Comparison of ENCODE assay signal across 31 cellular contexts in the genomic region with DNA sequence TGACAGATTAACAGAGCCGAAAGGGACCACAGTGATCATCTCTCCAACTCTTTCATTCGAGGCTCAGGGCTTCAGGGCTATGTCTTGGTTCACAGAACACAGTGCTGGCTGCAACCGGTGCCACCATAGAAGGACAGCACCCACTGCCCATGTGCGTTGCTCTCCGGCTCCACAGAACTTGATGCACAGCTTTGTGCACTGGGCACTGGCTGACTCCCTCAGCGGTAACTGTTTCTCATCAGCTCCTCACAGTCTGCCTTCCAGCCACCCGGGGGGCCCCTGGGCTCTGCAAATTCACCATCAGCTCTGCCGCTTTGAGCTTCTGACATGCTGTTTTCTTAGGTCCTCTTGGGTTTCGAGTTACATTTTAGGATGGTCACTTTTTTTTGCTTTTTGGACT.
"Had no signal": no experiment of that assay in that cellular context is flagged by ENCODE, and none has a peak within 500 bp of the region (broad histone marks: within the 10 kb centered on the region; RNA-seq: fewer than 3 reads in every experiment).

No MANE protein-coding gene starts in this region.

- H3K36me3 ChIP-seq: brain microvascular endothelial cell, esophagus muscularis mucosa, gastrocnemius medialis, WERI-Rb-1 had no signal

- H3K27me3 ChIP-seq: brain microvascular endothelial cell, esophagus muscularis mucosa, gastrocnemius medialis had no signal

- H3K4me1 ChIP-seq: esophagus muscularis mucosa, foreskin keratinocyte, gastrocnemius medialis had no signal

- H3K27ac ChIP-seq: brain microvascular endothelial cell, esophagus muscularis mucosa, foreskin keratinocyte, gastrocnemius medialis, WERI-Rb-1 had no signal

- H3K4me1 Mint-ChIP-seq: activated B cell treated with CpG ODN at 0.5 μM for 24 hours; activated T-helper 17 cell treated with anti-CD3 and anti-CD28 coated beads, Interleukin-2, amount 50 U/mL, for 72 hours; T-helper 17 cell had no signal

- H3K36me3 Mint-ChIP-seq: activated naive CD8-positive, alpha-beta T cell had no signal

- H3K4me3 ChIP-seq: esophagus muscularis mucosa, gastrocnemius medialis had no signal

- H3K4me3 Mint-ChIP-seq: activated B cell treated with CpG ODN at 0.5 μM for 24 hours; activated CD8-positive, alpha-beta T cell treated with anti-CD3 and anti-CD28 coated beads, Interleukin-2, amount 10 ng/mL, durations not matched to agents 7 days and 5 days; activated naive CD8-positive, alpha-beta T cell; activated T-cell treated with anti-CD3 and anti-CD28 coated beads, Interleukin-2, amount 50 U/mL, for 4 hours; activated T-helper 17 cell treated with anti-CD3 and anti-CD28 coated beads, Interleukin-2, amount 50 U/mL, for 72 hours; effector memory CD8-positive, alpha-beta T cell; T-helper 17 cell; T-helper 2 cell treated with Interferon-gamma antibody and Interleukin-4, amounts not matched to agents 5 μg/mL and 100 μg/mL, for 36 hours had no signal

- H3K9me3 ChIP-seq: esophagus muscularis mucosa, gastrocnemius medialis had no signal

- DNase-seq: activated B cell treated with CpG ODN at 0.5 μM for 24 hours; activated CD4-positive, alpha-beta T cell treated with anti-CD3 and anti-CD28 coated beads for 48 hours; activated CD4-positive, alpha-beta T cell treated with anti-CD3 and anti-CD28 coated beads, Interleukin-2, amount 50 U/mL, for 1 hour; activated CD4-positive, alpha-beta T cell treated with anti-CD3 and anti-CD28 coated beads, Interleukin-2, amount 50 U/mL, for 48 hours; activated CD8-positive, alpha-beta T cell treated with anti-CD3 and anti-CD28 coated beads, Interleukin-2, amount 10 ng/mL, durations not matched to agents 7 days and 5 days; activated effector memory CD4-positive, alpha-beta T cell treated with Interleukin-2 at 50 U/mL for 16 hours; activated gamma-delta T cell treated with Interleukin-2 at 50 U/mL for 16 hours; activated naive CD4-positive, alpha-beta T cell treated with anti-CD3 and anti-CD28 coated beads, Interleukin-2, amount 50 U/mL, for 16 hours; activated naive CD4-positive, alpha-beta T cell treated with Interleukin-2 at 50 U/mL for 16 hours; activated T-cell treated with anti-CD3 and anti-CD28 coated beads, Interleukin-2, amount 50 U/mL, for 4 hours; amniotic stem cell; anterior cingulate cortex; brain microvascular endothelial cell; caudate nucleus; cortex of kidney; dermis blood vessel endothelial cell; effector CD4-positive, alpha-beta T cell; effector memory CD8-positive, alpha-beta T cell; erythroblast; foreskin keratinocyte; gastrocnemius medialis; glutamatergic neuron; T-helper 1 cell; T-helper 17 cell; T1000; WERI-Rb-1 had no signal

- H3K27ac Mint-ChIP-seq: activated B cell treated with CpG ODN at 0.5 μM for 24 hours; activated CD8-positive, alpha-beta T cell treated with anti-CD3 and anti-CD28 coated beads, Interleukin-2, amount 10 ng/mL, durations not matched to agents 7 days and 5 days; activated naive CD8-positive, alpha-beta T cell; activated T-helper 17 cell treated with anti-CD3 and anti-CD28 coated beads, Interleukin-2, amount 50 U/mL, for 72 hours; effector memory CD8-positive, alpha-beta T cell; T-helper 17 cell; T-helper 2 cell treated with Interferon-gamma antibody and Interleukin-4, amounts not matched to agents 5 μg/mL and 100 μg/mL, for 36 hours had no signal

- ATAC-seq: activated CD4-positive, CD25-positive, alpha-beta regulatory T cell treated with anti-CD3 and anti-CD28 coated beads, Interleukin-2, amount 50 U/mL, for 24 hours; activated CD8-positive, alpha-beta T cell treated with anti-CD3 and anti-CD28 coated beads, Interleukin-2, amount 10 ng/mL, durations not matched to agents 7 days and 5 days; activated T-cell treated with anti-CD3 and anti-CD28 coated beads, Interleukin-2, amount 50 U/mL, for 4 hours; activated T-helper 17 cell treated with anti-CD3 and anti-CD28 coated beads, Interleukin-2, amount 50 U/mL, for 72 hours; effector memory CD8-positive, alpha-beta T cell; foreskin keratinocyte; gastrocnemius medialis; T-helper 17 cell had no signal

- H3K9me3 Mint-ChIP-seq: activated B cell treated with CpG ODN at 0.5 μM for 24 hours; activated T-cell treated with anti-CD3 and anti-CD28 coated beads, Interleukin-2, amount 50 U/mL, for 4 hours; activated T-helper 17 cell treated with anti-CD3 and anti-CD28 coated beads, Interleukin-2, amount 50 U/mL, for 72 hours; effector memory CD8-positive, alpha-beta T cell; T-helper 2 cell treated with Interferon-gamma antibody and Interleukin-4, amounts not matched to agents 5 μg/mL and 100 μg/mL, for 36 hours had no signal
